ENCODE assay signal across 16 cellular contexts in genomic region chr14:100018054-100018453, GRCh38. TPM values are rescaled to one million over a fixed set of nuclear protein-coding genes. Genes with fewer than 3 reads are reported as not detected.
DNase-seq lines count a peak whose midpoint lies in the region; ATAC-seq, FAIRE-seq and TF ChIP-seq lines count a peak whose summit lies in the region.
"Had no signal": no experiment of that assay in that cellular context is flagged by ENCODE, and none has a peak within 500 bp of the region (broad histone marks: within the 10 kb centered on the region; RNA-seq: fewer than 3 reads in every experiment).

No MANE protein-coding gene starts in this region.

- no peak overlapping the region for H2AFZ ChIP-seq in K562 (ENCODE audit: low read depth, low read length)
- no peak overlapping the region for H2AFZ ChIP-seq in mesenchymal stem cell (ENCODE audit: low read depth, low read length)

- TF ChIP-seq RAD21 in K562 (CRISPR knock-in tag; conservative IDR thresholded peaks at IDR 0.05 in 1 of 2, IDR thresholded peaks at IDR 0.05 in 1 of 2): no peak

- H2BK120ac ChIP-seq in mesenchymal stem cell (ENCODE audit: low read depth, low read length): no peak overlapping the region

- no peak overlapping the region for H3K4me3 ChIP-seq in HEK293 (ENCODE audit: low read depth, low read length)
- no peak overlapping the region for H3K4me3 ChIP-seq in K562
- H3K4me3 ChIP-seq in mesenchymal stem cell (ENCODE audit: insufficient read depth in 1 of 2, low read depth in 1 of 2, low read length in 2 of 2): no peak overlapping the region
- H3K4me3 ChIP-seq in skeletal muscle satellite cell (ENCODE audit: low read length): no peak overlapping the region
- no peak overlapping the region for H3K4me3 ChIP-seq in brain microvascular endothelial cell (ENCODE audit: low read depth, low read length)

- H4K91ac ChIP-seq in mesenchymal stem cell (ENCODE audit: low read length): no peak overlapping the region

- no peak overlapping the region for H2BK5ac ChIP-seq in mesenchymal stem cell (ENCODE audit: low read depth, low read length, poor library complexity, severe bottlenecking)

- peaks cover 32% of the 10 kb centered on the region for H3K79me2 ChIP-seq in K562 (ENCODE audit: control insufficient read depth, insufficient read depth, low read length)

- H3K23ac ChIP-seq in mesenchymal stem cell (ENCODE audit: low read length in 2 of 2): no peak overlapping the region

- 69% methylated on average over 4 of the region's 7 CpGs for WGBS in K562 (ENCODE audit: insufficient coverage, low coverage, missing lambda C conversion rate)
- 91% methylated on average over 7 of the region's 7 CpGs for WGBS in mesenchymal stem cell

- no peak for TF ChIP-seq EP300 in K562 (IDR thresholded peaks at IDR 0.05; ENCODE audit: low read length)

- peaks cover 45% of the 10 kb centered on the region for H3K79me1 ChIP-seq in mesenchymal stem cell (replicated peaks; ENCODE audit: low read length, poor library complexity, severe bottlenecking)

- intact Hi-C loops in K562 (cut with micrococcal nuclease): no loop called here

- DNase-seq in K562 (ENCODE audit: extremely low read depth in 1 of 4, low spot score in 3 of 4): no peak
- no peak for DNase-seq in mesenchymal stem cell
- DNase-seq in brain microvascular endothelial cell: no peak
- DNase-seq in cortex of kidney (lab: John Stamatoyannopoulos, UW): no peak
- DNase-seq: CD4-positive, alpha-beta T cell; GOT3; HFFc6; Karpas-422; NCI-H1105 treated with DMSO at 0.1 percent for 48 hours; NCI-H187 treated with DMSO at 0.1 percent for 48 hours; NCI-H446 treated with DMSO at 0.1 percent for 48 hours; NCI-H774 had no signal

- no peaks in the 10 kb centered on the region for H3K9me1 ChIP-seq in K562 (ENCODE audit: control insufficient read depth, insufficient read depth, low read length)

- H3K4me1 ChIP-seq in HEK293 (ENCODE audit: control insufficient read depth, insufficient read depth, low read length) (peaks cover 27% of the 10 kb centered on the region), K562 (replicated peaks in 1 of 2; ENCODE audit: control insufficient read depth in 2 of 2, insufficient read depth in 2 of 2, low read length in 2 of 2) (peaks cover 19 to 38% of the 10 kb centered on the region in 2 experiments; a peak in 4 of 5 replicates), mesenchymal stem cell (ENCODE audit: control insufficient read depth, insufficient read depth, low read depth, low read length) (peaks cover 15% of the 10 kb centered on the region), skeletal muscle satellite cell (ENCODE audit: control insufficient read depth, insufficient read depth, low read length) (peaks cover 51% of the 10 kb centered on the region)

- H3K4ac ChIP-seq in mesenchymal stem cell (ENCODE audit: low read depth in 1 of 2, low read length in 2 of 2): no peak overlapping the region

- no TSS peak for BruUV-seq in K562 (replicated peaks; lab: Mats Ljungman, UMichigan)

- POLR2A ChIA-PET in HEK293 (lab: Yijun Ruan, JAX) (interaction anchor here (0.6 kb wide), 1 partner anchor 140 kb away, joined by 5 read pairs; no protein-coding TSS in a partner anchor), K562 (lab: Yijun Ruan, JAX) (interaction anchor here (0.7 kb wide), 1 partner anchor 315 kb away, joined by 4 read pairs; no protein-coding TSS in a partner anchor)

- H3K36me3 ChIP-seq in HEK293 (ENCODE audit: control insufficient read depth in 2 of 2, insufficient read depth in 1 of 2, low read length in 2 of 2): no peaks in the 10 kb centered on the region
- no peaks in the 10 kb centered on the region for H3K36me3 ChIP-seq in K562 (ENCODE audit: control insufficient read depth, insufficient read depth, low read length)
- no peaks in the 10 kb centered on the region for H3K36me3 ChIP-seq in mesenchymal stem cell (ENCODE audit: control insufficient read depth in 1 of 2, insufficient read depth in 2 of 2, low read depth in 1 of 2, low read length in 2 of 2)
- H3K36me3 ChIP-seq in skeletal muscle satellite cell (ENCODE audit: insufficient read depth, low read length): no peaks in the 10 kb centered on the region
- no peaks in the 10 kb centered on the region for H3K36me3 ChIP-seq in brain microvascular endothelial cell (replicated peaks)

- TF ChIP-seq POLR2A in K562 (conservative IDR thresholded peaks at IDR 0.05): no peak

- H3K9me3 ChIP-seq in HEK293 (ENCODE audit: control insufficient read depth, insufficient read depth, low read depth, low read length) (no peaks in the 10 kb centered on the region), K562 (replicated peaks; ENCODE audit: control insufficient read depth, insufficient read depth, low read depth, low read length) (no peaks in the 10 kb centered on the region), mesenchymal stem cell (ENCODE audit: control insufficient read depth, low read length) (no peaks in the 10 kb centered on the region), skeletal muscle satellite cell (replicated peaks; ENCODE audit: low read length) (no peaks in the 10 kb centered on the region)

- H2AK5ac ChIP-seq in mesenchymal stem cell (ENCODE audit: low read length, severe bottlenecking): no peak overlapping the region

- H3K4me2 ChIP-seq in K562 (ENCODE audit: insufficient read depth, low read length): no peak overlapping the region
- no peak overlapping the region for H3K4me2 ChIP-seq in mesenchymal stem cell (ENCODE audit: low read length, poor library complexity, severe bottlenecking)
- H3K4me2 ChIP-seq in skeletal muscle satellite cell (ENCODE audit: low read length): peak overlapping the region; percentile 7

- CTCF ChIA-PET in HEK293 (lab: Yijun Ruan, JAX) (interaction anchor here (1.1 to 2.0 kb wide), 3 partner anchors 8 to 625 kb away, joined by 3 to 4 read pairs (median 4); no protein-coding TSS in a partner anchor), K562 (lab: Yijun Ruan, JAX; ENCODE audit: low intra/inter-chr PET ratio) (no interaction called here)

- peaks cover 9% of the 10 kb centered on the region; the same call in 1 of the 2 replicates for H4K20me1 ChIP-seq in K562 (replicated peaks; ENCODE audit: control insufficient read depth, insufficient read depth, low read length)

- peak overlapping the region in 1 of 2 experiments; percentile 50 for H3K18ac ChIP-seq in mesenchymal stem cell (ENCODE audit: low read depth in 1 of 2, low read length in 2 of 2)

- H3K27me3 ChIP-seq in K562 (ENCODE audit: control insufficient read depth in 2 of 2, insufficient read depth in 2 of 2, low read length in 2 of 2) (no peaks in the 10 kb centered on the region), mesenchymal stem cell (ENCODE audit: control insufficient read depth in 1 of 2, insufficient read depth in 1 of 2, low read length in 2 of 2) (no peaks in the 10 kb centered on the region), skeletal muscle satellite cell (ENCODE audit: control insufficient read depth, insufficient read depth, low read length) (no peaks in the 10 kb centered on the region), brain microvascular endothelial cell (replicated peaks) (no peaks in the 10 kb centered on the region)

- FAIRE-seq in K562 (lab: Jason Lieb, UNC): no peak
- FAIRE-seq: D721Med had no signal

- in situ Hi-C loops in K562 (cut with MboI): no loop called here
- in situ Hi-C loops in brain microvascular endothelial cell (cut with HindIII; ENCODE audit: low pct_ligation_motif_present, low sequenced_read_pairs): no loop called here

- H2BK15ac ChIP-seq in mesenchymal stem cell (ENCODE audit: low read depth, poor library complexity, severe bottlenecking): peak overlapping the region; percentile 45

- no peak overlapping the region for H3K27ac ChIP-seq in HEK293 (ENCODE audit: extremely low read depth, low read depth, low read length)
- no peak overlapping the region for H3K27ac ChIP-seq in K562 (ENCODE audit: extremely low read depth, low read depth, low read length)
- no peak overlapping the region for H3K27ac ChIP-seq in mesenchymal stem cell (ENCODE audit: low read length, poor library complexity, severe bottlenecking)
- H3K27ac ChIP-seq in brain microvascular endothelial cell: no peak overlapping the region

- ATAC-seq in K562 (no peak), HG03460 (IDR thresholded peaks at IDR 0.05; ENCODE audit: unreplicated experiment) (no peak)

- no peak for TF ChIP-seq CTCF in HEK293 (tag by site-specific recombination; IDR thresholded peaks at IDR 0.05)
- TF ChIP-seq CTCF in K562 (IDR thresholded peaks at IDR 0.05 in 2 of 3, conservative IDR thresholded peaks at IDR 0.05 in 1 of 3; ENCODE audit: insufficient read depth in 2 of 3, low read depth in 1 of 3, low read length in 3 of 3): no peak
- no peak for TF ChIP-seq CTCF in brain microvascular endothelial cell (IDR thresholded peaks at IDR 0.05; ENCODE audit: low read depth, low read length, missing control alignments)

- no peak overlapping the region for H2BK12ac ChIP-seq in mesenchymal stem cell (ENCODE audit: low read length in 2 of 2)

- H4K8ac ChIP-seq in mesenchymal stem cell (ENCODE audit: low read length): no peak overlapping the region

- H3K9ac ChIP-seq in K562 (ENCODE audit: insufficient read depth in 1 of 2, low read depth in 2 of 2, low read length in 2 of 2) (0 out of 4 replicates have a peak overlapping the region, but pooled peaks of 1 of the 2 experiments have one; percentile 37), mesenchymal stem cell (ENCODE audit: low read length) (no peak overlapping the region), skeletal muscle satellite cell (ENCODE audit: low read depth, low read length) (no peak overlapping the region)

- no peak overlapping the region for H3K14ac ChIP-seq in mesenchymal stem cell (ENCODE audit: low read length in 2 of 2)

RNA-seq across cellular contexts. Expression of gene EVL, which starts 47.2 kb away (rescaled TPM):
- total RNA-seq in K562 (2011; cell fraction: chromatin; rRNA removed; ENCODE audit: low replicate concordance): 128 and 200 TPM in 2 replicates
- 79.5 and 87.4 TPM in 2 replicates for total RNA-seq in K562 (2011; cell fraction: nucleolus; rRNA removed)
- total RNA-seq in K562 (2011; cell fraction: nucleoplasm; rRNA removed): 91.0 and 118 TPM in 2 replicates
- total RNA-seq in K562 (2014; rRNA removed) (23.9 and 26.3 TPM in 2 replicates), K562 (2014; rRNA removed; fragmentation: Illumina TruSeq; extraction: Trizol) (15.6 and 17.6 TPM in 2 replicates), K562 (2015; rRNA removed; fragmentation: Illumina TruSeq; extraction: Trizol) (18.2 and 18.6 TPM in 2 replicates), K562 (2021) (39.3 and 43.4 TPM in 2 replicates)
- polyA plus RNA-seq in K562 (2011; rRNA removed) (29.4 and 30.4 TPM in 2 replicates), K562 (2014; fragmentation: Illumina TruSeq; extraction: Trizol) (35.0 and 36.1 TPM in 2 replicates), K562 (2014; fragmentation: Nextera tagmentation; extraction: Ambion mirVana) (1 to 10 TPM; 2.9 to 4.0 TPM), K562 (2014; rRNA removed) (28.9 and 30.8 TPM in 2 replicates)
- polyA plus RNA-seq in K562 (2011; cell fraction: cytosol; rRNA removed): 24.7 and 27.8 TPM in 2 replicates
- 87.8 and 114 TPM in 2 replicates for polyA plus RNA-seq in K562 (2011; cell fraction: nucleus; rRNA removed)
- 33.0 and 36.9 TPM in 2 replicates for polyA plus RNA-seq in K562 (2012)
- polyA minus RNA-seq in K562 (2011; rRNA and poly(A)+ RNA removed): 23.0 and 23.4 TPM in 2 replicates
- 16.3 and 18.9 TPM in 2 replicates for polyA minus RNA-seq in K562 (2011; cell fraction: cytosol; rRNA and poly(A)+ RNA removed)
- polyA minus RNA-seq in K562 (2011; cell fraction: nucleus; rRNA and poly(A)+ RNA removed): 28.1 and 31.0 TPM in 2 replicates
- polyA plus RNA-seq in mesenchymal stem cell (2013, experiment 1 of 2): 25.6 TPM
- polyA plus RNA-seq in mesenchymal stem cell (2013, experiment 2 of 2): 23.8 TPM
- total RNA-seq in skeletal muscle satellite cell (2012; rRNA removed): 8.4 and 15.5 TPM in 2 replicates
